11 cellular contexts compared by ENCODE assay signal in the genomic region with DNA sequence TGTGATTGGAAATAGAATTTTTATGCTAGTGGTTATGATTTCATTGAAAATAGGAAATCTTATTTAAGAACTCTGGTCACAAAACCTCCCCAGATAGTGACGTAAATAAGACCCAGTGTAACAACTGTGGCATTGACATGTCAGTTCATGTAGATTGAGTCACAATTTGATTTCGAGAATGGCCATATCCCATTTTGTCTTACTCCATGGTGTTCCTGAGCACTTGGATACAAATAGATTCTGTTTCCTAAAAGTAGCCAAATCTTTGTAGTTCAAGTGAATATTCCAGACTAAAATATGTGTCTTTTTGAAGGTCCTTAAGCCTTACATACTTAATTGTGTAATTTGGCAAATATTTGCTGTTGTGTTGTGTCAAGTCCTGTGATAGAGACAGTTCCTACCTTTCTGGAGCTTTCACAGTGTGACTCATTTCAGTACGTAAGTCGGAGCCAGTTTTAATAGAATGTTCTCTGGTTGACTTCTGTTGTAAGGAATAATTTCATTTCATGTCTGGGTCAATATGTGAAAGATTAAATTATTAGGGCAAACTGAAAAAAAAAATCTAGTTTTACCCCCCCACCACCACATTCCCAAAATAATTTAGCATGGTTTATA. TPM values are rescaled to one million over a fixed set of nuclear protein-coding genes. Genes with fewer than 3 reads are reported as not detected.
DNase-seq lines count a peak whose midpoint lies in the region; ATAC-seq and TF ChIP-seq lines count a peak whose summit lies in the region.
"Had no signal": no experiment of that assay in that cellular context is flagged by ENCODE, and none has a peak within 500 bp of the region (broad histone marks: within the 10 kb centered on the region; RNA-seq: fewer than 3 reads in every experiment).

No MANE protein-coding gene starts in this region.

- CTCF ChIA-PET in activated B cell treated with CpG ODN at 0.5 μM for 24 hours (lab: Charles Lee): interaction anchor here (0.7 to 1.8 kb wide), 6 partner anchors 11 to 299 kb away, joined by 3 to 4 read pairs (median 3); no protein-coding TSS in a partner anchor
- CTCF ChIA-PET in GM10248 (lab: Yijun Ruan, JAX): interaction anchor here (0.6 to 3.2 kb wide), 13 partner anchors 9 to 300 kb away, joined by 3 to 24 read pairs (median 4); a partner anchor contains a TSS

- in situ Hi-C loops in ACHN (cut with HindIII; ENCODE audit: low pct_ligation_motif_present, low pct_unique_long_range_greater_than_20kb, low sequenced_read_pairs): no loop called here

- 79 to 86% (median 83%) methylated on average over 4 of the region's 4 CpGs for WGBS in heart left ventricle, 4 donors

- H3K9me3 ChIP-seq in heart left ventricle (no peaks in the 10 kb centered on the region), tibial artery (no peaks in the 10 kb centered on the region)

- H3K36me3 ChIP-seq in heart left ventricle (peaks cover 0 to 43% (median 19%) of the 10 kb centered on the region in 9 donors), tibial artery (peaks cover 0 to 4% (median 0%) of the 10 kb centered on the region in 3 donors)

- peak overlapping the region in 8 of 12 donors; percentile 29 to 97 (median 44) for H3K27ac ChIP-seq in heart left ventricle
- H3K27ac ChIP-seq in tibial artery: peak overlapping the region; percentile 42 to 65

- peak in 1 of 4 donors; percentile 35 for ATAC-seq in heart left ventricle
- ATAC-seq in Right ventricle myocardium inferior: no peak
- ATAC-seq in activated B cell treated with CpG ODN at 0.5 μM for 24 hours (ENCODE audit: low read depth): no peak
- ATAC-seq: T-cell had no signal

- H3K4me1 Mint-ChIP-seq in activated B cell treated with CpG ODN at 0.5 μM for 24 hours: peaks cover 65% of the 10 kb centered on the region

- no peak for TF ChIP-seq POLR2A in heart left ventricle (IDR thresholded peaks at IDR 0.05)

- H3K27ac Mint-ChIP-seq in activated B cell treated with CpG ODN at 0.5 μM for 24 hours: peak overlapping the region; percentile 19
- H3K27ac Mint-ChIP-seq: T-cell had no signal

- no peaks in the 10 kb centered on the region for H3K27me3 Mint-ChIP-seq in activated B cell treated with CpG ODN at 0.5 μM for 24 hours
- H3K27me3 Mint-ChIP-seq: T-cell had no signal

- peaks cover 0 to 47% (median 22%) of the 10 kb centered on the region in 12 donors for H3K4me1 ChIP-seq in heart left ventricle
- H3K4me1 ChIP-seq in tibial artery: peaks cover 0 to 58% (median 20%) of the 10 kb centered on the region in 4 donors

- H3K9me3 Mint-ChIP-seq in activated B cell treated with CpG ODN at 0.5 μM for 24 hours: no peaks in the 10 kb centered on the region
- H3K9me3 Mint-ChIP-seq: T-cell had no signal

- H3K4me3 ChIP-seq in heart left ventricle (no peak overlapping the region), fibroblast of the aortic adventitia (ENCODE audit: low read depth, low read length) (no peak overlapping the region), tibial artery (no peak overlapping the region)

- DNase-seq in heart left ventricle: no peak
- no peak for DNase-seq in Right ventricle myocardium inferior (ENCODE audit: missing footprints)
- DNase-seq in activated B cell treated with CpG ODN at 0.5 μM for 24 hours: no peak
- DNase-seq in fibroblast of the aortic adventitia (ENCODE audit: low read depth): peak; percentile 61
- no peak for DNase-seq in tibial artery
- no peak for DNase-seq in GM10248 (ENCODE audit: extremely low spot score)
- DNase-seq in amygdala (lab: John Stamatoyannopoulos, UW): no peak
- DNase-seq in ACHN: no peak
- DNase-seq: midbrain, NCI-H2107, T-cell had no signal

- H3K27me3 ChIP-seq in heart left ventricle (no peaks in the 10 kb centered on the region), tibial artery (no peaks in the 10 kb centered on the region)

- TF ChIP-seq CTCF in heart left ventricle (IDR thresholded peaks at IDR 0.05) (no peak), activated B cell treated with CpG ODN at 0.5 μM for 24 hours (IDR thresholded peaks at IDR 0.05) (no peak), fibroblast of the aortic adventitia (IDR thresholded peaks at IDR 0.05; ENCODE audit: insufficient read depth, low read length) (no peak), tibial artery (IDR thresholded peaks at IDR 0.05) (no peak), GM10248 (IDR thresholded peaks at IDR 0.05; ENCODE audit: control extremely low read depth, extremely low read depth, low read depth, missing control alignments) (no peak)

- H3K36me3 Mint-ChIP-seq in activated B cell treated with CpG ODN at 0.5 μM for 24 hours (ENCODE audit: low read depth): peaks cover 73% of the 10 kb centered on the region

- H3K4me3 Mint-ChIP-seq in activated B cell treated with CpG ODN at 0.5 μM for 24 hours: no peak overlapping the region
- H3K4me3 Mint-ChIP-seq: T-cell had no signal

- intact Hi-C loops in heart left ventricle (cut with DNase I): loop anchor here in 8 of 10 donors (5.0 to 10.0 kb wide), 9 partner anchors 37 to 297 kb away; a partner anchor contains a TSS
- intact Hi-C loops in Right ventricle myocardium inferior (cut with DNase I): loop anchor here (10.0 kb wide), 1 partner anchor 135 kb away; a partner anchor contains a TSS
- intact Hi-C loops in activated B cell treated with CpG ODN at 0.5 μM for 24 hours (cut with micrococcal nuclease): loop anchor here (1.0 to 10.0 kb wide), 3 partner anchors 12 to 299 kb away; no protein-coding TSS in a partner anchor
- intact Hi-C loops in tibial artery (cut with DNase I; ENCODE audit: low total_unique reads): no loop called here

- POLR2A ChIA-PET in activated B cell treated with CpG ODN at 0.5 μM for 24 hours (lab: Charles Lee) (interaction anchor here (0.8 to 1.5 kb wide), 4 partner anchors 8 to 298 kb away, joined by 3 to 6 read pairs (median 4); no protein-coding TSS in a partner anchor), GM10248 (lab: Yijun Ruan, JAX) (interaction anchor here (0.7 kb wide), 1 partner anchor 20 kb away, joined by 3 read pairs; no protein-coding TSS in a partner anchor)

RNA-seq across cellular contexts. Expression of a gene that starts 37.1 kb away (rescaled TPM):
- total RNA-seq in heart left ventricle (100 to 1,000 TPM; 137 to 529 (median 399) TPM), Right ventricle myocardium inferior (650 TPM), activated B cell treated with CpG ODN at 0.5 μM for 24 hours (324 and 406 TPM in 2 replicates), fibroblast of the aortic adventitia (ENCODE audit: low replicate concordance) (217 and 251 TPM in 2 replicates)
- 100 to 1,000 TPM; 253 to 341 TPM for polyA plus RNA-seq in heart left ventricle
